ENCODE assay signal across 8 cellular contexts in the genomic region with DNA sequence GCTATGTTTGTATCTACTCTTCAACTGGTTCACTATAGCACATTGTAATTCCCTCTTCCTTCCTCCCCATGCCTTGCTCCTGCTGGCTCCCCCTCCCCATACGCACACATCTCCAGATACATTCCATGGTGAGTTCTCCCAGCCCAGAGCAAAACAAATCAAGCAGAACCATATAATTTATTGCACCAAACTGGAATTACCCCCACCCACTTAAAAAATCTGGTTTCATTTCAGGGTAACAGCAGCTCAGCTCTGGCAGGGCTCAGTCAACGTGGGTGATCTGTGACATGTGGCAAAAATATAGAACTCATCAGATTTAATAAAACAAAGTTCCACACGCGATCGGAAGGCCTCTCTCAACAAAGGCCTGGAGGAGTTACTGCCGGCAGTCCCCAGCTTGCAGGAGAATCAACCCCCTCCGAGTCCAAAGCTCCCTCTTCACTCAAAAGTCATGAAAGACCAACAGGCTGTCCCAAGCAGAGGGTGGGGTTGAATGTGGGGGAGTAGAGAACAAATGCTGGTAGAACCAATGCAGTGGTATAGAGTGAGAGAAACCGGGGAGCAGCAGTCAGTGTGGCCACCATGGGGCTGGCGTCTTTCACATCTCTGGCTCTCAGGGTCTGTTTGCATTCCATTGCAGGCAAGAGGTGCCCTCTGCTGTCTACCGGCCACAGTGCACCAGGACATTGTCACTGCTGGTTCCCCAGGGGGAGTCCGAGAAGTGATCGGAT.
DNase-seq lines count a peak whose midpoint lies in the region; TF ChIP-seq lines count a peak whose summit lies in the region.

No MANE protein-coding gene starts in this region.

- no peak overlapping the region for H2BK12ac ChIP-seq in mesenchymal stem cell (ENCODE audit: low read length in 2 of 2)

- no peak overlapping the region for H3K14ac ChIP-seq in mesenchymal stem cell (ENCODE audit: low read length in 2 of 2)

- intact Hi-C loops in CD14-positive monocyte (cut with micrococcal nuclease) = no loop called here

- H3K9ac ChIP-seq in mesenchymal stem cell (ENCODE audit: low read length) = peak overlapping the region; percentile 56

- H2AK5ac ChIP-seq in mesenchymal stem cell (ENCODE audit: low read length, severe bottlenecking) = no peak overlapping the region

- peak overlapping the region in 1 of 2 experiments; percentile 4 for H3K4me3 ChIP-seq in mesenchymal stem cell (ENCODE audit: insufficient read depth in 1 of 2, low read depth in 1 of 2, low read length in 2 of 2)

- DNase-seq in NOMO-1 treated with DMSO at 0.1 percent for 48 hours (lab: John Stamatoyannopoulos, UW; ENCODE audit: unreplicated experiment) (peak; percentile 4), NOMO-1 treated with dmso at 0.1 percent for 144 hours (lab: John Stamatoyannopoulos, UW; ENCODE audit: unreplicated experiment) (no peak), HEK293T (ENCODE audit: extremely low spot score) (peak; percentile 78), NCI-H748 treated with DMSO at 0.1 percent for 48 hours (lab: John Stamatoyannopoulos, UW) (peak; percentile 10), dermis blood vessel endothelial cell (peak; percentile 80), mesenchymal stem cell (peak; percentile 49), CD14-positive monocyte (ENCODE audit: low spot score) (no peak), epidermal melanocyte (ENCODE audit: insufficient read length, low spot score) (no peak)

- peaks cover 0 to 5% of the 10 kb centered on the region in 2 experiments for H3K27me3 ChIP-seq in mesenchymal stem cell (ENCODE audit: control insufficient read depth in 1 of 2, insufficient read depth in 1 of 2, low read length in 2 of 2)

- no peak overlapping the region for H3K4ac ChIP-seq in mesenchymal stem cell (ENCODE audit: low read depth in 1 of 2, low read length in 2 of 2)

- TF ChIP-seq CTCF in CD14-positive monocyte (IDR thresholded peaks at IDR 0.05) = no peak

- POLR2A ChIA-PET in HEK293T (lab: Yijun Ruan, JAX) = no interaction called here

- H3K27me3 Mint-ChIP-seq in CD14-positive monocyte (ENCODE audit: low read depth in 3 of 3) = peaks cover 2 to 3% (median 2%) of the 10 kb centered on the region in 3 donors

- H4K8ac ChIP-seq in mesenchymal stem cell (ENCODE audit: low read length) = no peak overlapping the region

- 26% methylated on average over 11 of the region's 12 CpGs for WGBS in mesenchymal stem cell

- no peaks in the 10 kb centered on the region for H3K36me3 Mint-ChIP-seq in CD14-positive monocyte

- CTCF ChIA-PET in HEK293T (lab: Yijun Ruan, JAX) = interaction anchor here (0.6 to 1.5 kb wide), 3 partner anchors 17 to 112 kb away, joined by 3 to 4 read pairs (median 4); no protein-coding TSS in a partner anchor

- no peaks in the 10 kb centered on the region for H3K36me3 ChIP-seq in mesenchymal stem cell (ENCODE audit: control insufficient read depth in 1 of 2, insufficient read depth in 2 of 2, low read depth in 1 of 2, low read length in 2 of 2)

- H3K79me1 ChIP-seq in mesenchymal stem cell (replicated peaks; ENCODE audit: low read length, poor library complexity, severe bottlenecking) = no peaks in the 10 kb centered on the region

- H2AFZ ChIP-seq in mesenchymal stem cell (ENCODE audit: low read depth, low read length) = no peak overlapping the region

- H3K9me3 Mint-ChIP-seq in CD14-positive monocyte = no peaks in the 10 kb centered on the region

- H3K4me1 ChIP-seq in mesenchymal stem cell (ENCODE audit: control insufficient read depth, insufficient read depth, low read depth, low read length) = no peaks in the 10 kb centered on the region

- no peak overlapping the region for H4K91ac ChIP-seq in mesenchymal stem cell (ENCODE audit: low read length)

- no peak overlapping the region for H3K23ac ChIP-seq in mesenchymal stem cell (ENCODE audit: low read length in 2 of 2)

- no peak overlapping the region for H2BK15ac ChIP-seq in mesenchymal stem cell (ENCODE audit: low read depth, poor library complexity, severe bottlenecking)

- H3K4me3 Mint-ChIP-seq in CD14-positive monocyte = no peak overlapping the region

- no peak overlapping the region for H2BK5ac ChIP-seq in mesenchymal stem cell (ENCODE audit: low read depth, low read length, poor library complexity, severe bottlenecking)

- no peak overlapping the region for H3K18ac ChIP-seq in mesenchymal stem cell (ENCODE audit: low read depth in 1 of 2, low read length in 2 of 2)

- no peak overlapping the region for H3K27ac ChIP-seq in mesenchymal stem cell (ENCODE audit: low read length, poor library complexity, severe bottlenecking)

- H3K27ac Mint-ChIP-seq in CD14-positive monocyte = no peak overlapping the region

- H3K4me2 ChIP-seq in mesenchymal stem cell (ENCODE audit: low read length, poor library complexity, severe bottlenecking) = no peak overlapping the region

- no peaks in the 10 kb centered on the region for H3K9me3 ChIP-seq in mesenchymal stem cell (ENCODE audit: control insufficient read depth, low read length)

- no peaks in the 10 kb centered on the region for H3K4me1 Mint-ChIP-seq in CD14-positive monocyte

- no peak overlapping the region for H2BK120ac ChIP-seq in mesenchymal stem cell (ENCODE audit: low read depth, low read length)

TF ChIP-seq in HEK293T, 16 proteins besides CTCF, POLR2A, EP300 and RAD21:
- TF ChIP-seq TARDBP (IDR thresholded peaks at IDR 0.05) = no peak
- TF ChIP-seq SP1 (IDR thresholded peaks at IDR 0.05) = no peak
- no peak for TF ChIP-seq BHLHE40 (IDR thresholded peaks at IDR 0.05; ENCODE audit: borderline replicate concordance)
- TF ChIP-seq SUZ12 (IDR thresholded peaks at IDR 0.05) = no peak
- no peak for TF ChIP-seq HDGF (IDR thresholded peaks at IDR 0.05; ENCODE audit: borderline replicate concordance)
- no peak for TF ChIP-seq ARNT (IDR thresholded peaks at IDR 0.05)
- TF ChIP-seq CTBP1 (IDR thresholded peaks at IDR 0.05; ENCODE audit: borderline replicate concordance) = no peak
- TF ChIP-seq LEF1 (IDR thresholded peaks at IDR 0.05; ENCODE audit: borderline replicate concordance) = no peak
- TF ChIP-seq FOXK2 (IDR thresholded peaks at IDR 0.05) = no peak
- TF ChIP-seq NFRKB (IDR thresholded peaks at IDR 0.05) = no peak
- no peak for TF ChIP-seq ELF4 (IDR thresholded peaks at IDR 0.05)
- TF ChIP-seq ZNF384 (IDR thresholded peaks at IDR 0.05) = no peak

Comparison
In these comparisons a context has a peak if more than half of its experiments do, and no peak if none do; other contexts are left out.
1. DNase-seq: peak in NOMO-1 treated with DMSO at 0.1 percent for 48 hours (single experiment), HEK293T (single experiment), NCI-H748 treated with DMSO at 0.1 percent for 48 hours (single experiment), dermis blood vessel endothelial cell (single experiment) and mesenchymal stem cell (single experiment); none in NOMO-1 treated with dmso at 0.1 percent for 144 hours (single experiment), CD14-positive monocyte (single experiment) and epidermal melanocyte (single experiment).